Comparison of ENCODE assay signal across 20 cellular contexts in genomic region chr9:37919166-37919955, GRCh38.
"Had no signal": no experiment of that assay in that cellular context is flagged by ENCODE, and none has a peak within 500 bp of the region (broad histone marks: within the 10 kb centered on the region; RNA-seq: fewer than 3 reads in every experiment).

No MANE protein-coding gene starts in this region.

- H3K27ac ChIP-seq: cardiac muscle cell, left lung, neutrophil, pancreas, thyroid gland, upper lobe of right lung had no signal

- FAIRE-seq: pancreas had no signal

- H3K4me3 ChIP-seq: cardiac muscle cell, left lung, pancreas, thyroid gland, upper lobe of right lung had no signal

- DNase-seq: activated B cell treated with CpG ODN at 0.5 μM for 24 hours; activated CD4-positive, alpha-beta T cell treated with anti-CD3 and anti-CD28 coated beads for 36 hours; activated CD4-positive, alpha-beta T cell treated with anti-CD3 and anti-CD28 coated beads, Interleukin-2, amount 50 U/mL, for 48 hours; activated CD8-positive, alpha-beta memory T cell treated with anti-CD3 and anti-CD28 coated beads, Interleukin-2, amount 50 U/mL, for 48 hours; activated naive CD4-positive, alpha-beta T cell treated with anti-CD3 and anti-CD28 coated beads for 36 hours; activated T-cell treated with anti-CD3 and anti-CD28 coated beads, Interleukin-2, amount 50 U/mL, for 4 hours; amniotic stem cell; effector CD4-positive, alpha-beta T cell; foreskin fibroblast; naive thymus-derived CD8-positive, alpha-beta T cell; pancreas; right cardiac atrium; stimulated activated CD4-positive, alpha-beta T cell treated with anti-CD3 and anti-CD28 coated beads, Interleukin-1b, Interleukin-23, amount 100 ng/mL, for 48 hours; substantia nigra; T-helper 9 cell; thyroid gland had no signal

- H3K36me3 ChIP-seq: neutrophil, thyroid gland, upper lobe of right lung had no signal

- H3K27me3 ChIP-seq: cardiac muscle cell, left lung, neutrophil, pancreas, thyroid gland, upper lobe of right lung had no signal

- H3K9me3 ChIP-seq: left lung, neutrophil, pancreas, thyroid gland, upper lobe of right lung had no signal
